24 cellular contexts compared by ENCODE assay signal in genomic region chr10:44284198-44285084, GRCh38.
"Had no signal": no experiment of that assay in that cellular context is flagged by ENCODE, and none has a peak within 500 bp of the region (broad histone marks: within the 10 kb centered on the region; RNA-seq: fewer than 3 reads in every experiment).

No MANE protein-coding gene starts in this region.

- H3K27me3 ChIP-seq: brain microvascular endothelial cell, colonic mucosa, right atrium auricular region, tibial nerve, vagina had no signal

- H3K27ac Mint-ChIP-seq: activated B cell treated with CpG ODN at 0.5 μM for 24 hours; activated CD8-positive, alpha-beta T cell treated with anti-CD3 and anti-CD28 coated beads for 36 hours; activated T-helper 17 cell treated with anti-CD3 and anti-CD28 coated beads, Interleukin-2, amount 50 U/mL, for 72 hours; natural killer cell treated with Interleukin-12 subunit alpha and Interleukin-12 subunit beta and Interleukin-15 and Interleukin-18, amount 100 ng/mL, for 72 hours; T-helper 2 cell treated with Interferon-gamma antibody and Interleukin-4, amounts not matched to agents 5 μg/mL and 100 μg/mL, for 36 hours had no signal

- H3K4me1 Mint-ChIP-seq: activated B cell treated with CpG ODN at 0.5 μM for 24 hours; activated T-helper 17 cell treated with anti-CD3 and anti-CD28 coated beads, Interleukin-2, amount 50 U/mL, for 72 hours; central memory CD8-positive, alpha-beta T cell had no signal

- H3K4me3 ChIP-seq: colonic mucosa, prostate gland, right atrium auricular region, tibial nerve, vagina had no signal

- H3K9me3 ChIP-seq: colonic mucosa, prostate gland, right atrium auricular region, tibial nerve, vagina had no signal

- H3K36me3 Mint-ChIP-seq: natural killer cell treated with Interleukin-12 subunit alpha and Interleukin-12 subunit beta and Interleukin-15 and Interleukin-18, amount 100 ng/mL, for 72 hours had no signal

- H3K27ac ChIP-seq: brain microvascular endothelial cell, colonic mucosa, prostate gland, right atrium auricular region, tibial nerve, vagina had no signal

- FAIRE-seq: frontal cortex, TTC549 had no signal

- H3K9me3 Mint-ChIP-seq: activated B cell treated with CpG ODN at 0.5 μM for 24 hours; activated CD8-positive, alpha-beta T cell treated with anti-CD3 and anti-CD28 coated beads for 36 hours; activated T-helper 17 cell treated with anti-CD3 and anti-CD28 coated beads, Interleukin-2, amount 50 U/mL, for 72 hours; central memory CD8-positive, alpha-beta T cell; natural killer cell treated with Interleukin-12 subunit alpha and Interleukin-12 subunit beta and Interleukin-15 and Interleukin-18, amount 100 ng/mL, for 72 hours; T-helper 2 cell treated with Interferon-gamma antibody and Interleukin-4, amounts not matched to agents 5 μg/mL and 100 μg/mL, for 36 hours had no signal

- DNase-seq: activated B cell treated with CpG ODN at 0.5 μM for 24 hours; activated CD4-positive, alpha-beta T cell treated with anti-CD3 and anti-CD28 coated beads for 48 hours; activated CD8-positive, alpha-beta T cell treated with anti-CD3 and anti-CD28 coated beads for 36 hours; activated naive CD4-positive, alpha-beta T cell treated with Interleukin-2 at 50 U/mL for 16 hours; activated T-cell treated with anti-CD3 and anti-CD28 coated beads, Interleukin-2, amount 50 U/mL, for 1 hour; brain microvascular endothelial cell; colonic mucosa; erythroblast; head of caudate nucleus; occipital lobe; stimulated activated CD4-positive, alpha-beta T cell treated with anti-CD3 and anti-CD28 coated beads, Interleukin-12 subunit alpha, Interleukin-12 subunit beta, amount 100 ng/mL, for 4 hours; stimulated activated CD4-positive, alpha-beta T cell treated with anti-CD3 and anti-CD28 coated beads, Interleukin-1b, Interleukin-23, amount 100 ng/mL, for 48 hours; stimulated activated CD8-positive, alpha-beta memory T cell treated with anti-CD3 and anti-CD28 coated beads, Interleukin-4, amount 100 ng/mL, for 48 hours; stimulated activated naive CD8-positive, alpha-beta T cell treated with anti-CD3 and anti-CD28 coated beads, Interleukin-15, Interleukin-2, amounts not matched to agents 100 U/mL and 50 U/mL, for 24 hours had no signal

- H3K36me3 ChIP-seq: brain microvascular endothelial cell, colonic mucosa, prostate gland, right atrium auricular region, tibial nerve, vagina had no signal

- H3K4me3 Mint-ChIP-seq: activated B cell treated with CpG ODN at 0.5 μM for 24 hours; activated CD8-positive, alpha-beta T cell treated with anti-CD3 and anti-CD28 coated beads for 36 hours; activated T-helper 17 cell treated with anti-CD3 and anti-CD28 coated beads, Interleukin-2, amount 50 U/mL, for 72 hours; central memory CD8-positive, alpha-beta T cell; natural killer cell treated with Interleukin-12 subunit alpha and Interleukin-12 subunit beta and Interleukin-15 and Interleukin-18, amount 100 ng/mL, for 72 hours; T-helper 2 cell treated with Interferon-gamma antibody and Interleukin-4, amounts not matched to agents 5 μg/mL and 100 μg/mL, for 36 hours had no signal

- ATAC-seq: activated CD8-positive, alpha-beta T cell treated with anti-CD3 and anti-CD28 coated beads for 36 hours; activated T-helper 17 cell treated with anti-CD3 and anti-CD28 coated beads, Interleukin-2, amount 50 U/mL, for 72 hours; natural killer cell treated with Interleukin-12 subunit alpha and Interleukin-12 subunit beta and Interleukin-15 and Interleukin-18, amount 100 ng/mL, for 72 hours; stimulated activated naive CD8-positive, alpha-beta T cell treated with anti-CD3 and anti-CD28 coated beads, Interleukin-15, Interleukin-2, amounts not matched to agents 100 U/mL and 50 U/mL, for 24 hours had no signal

- H3K4me1 ChIP-seq: colonic mucosa, prostate gland had no signal
